ENCODE assay signal across 7 cellular contexts in the genomic region with DNA sequence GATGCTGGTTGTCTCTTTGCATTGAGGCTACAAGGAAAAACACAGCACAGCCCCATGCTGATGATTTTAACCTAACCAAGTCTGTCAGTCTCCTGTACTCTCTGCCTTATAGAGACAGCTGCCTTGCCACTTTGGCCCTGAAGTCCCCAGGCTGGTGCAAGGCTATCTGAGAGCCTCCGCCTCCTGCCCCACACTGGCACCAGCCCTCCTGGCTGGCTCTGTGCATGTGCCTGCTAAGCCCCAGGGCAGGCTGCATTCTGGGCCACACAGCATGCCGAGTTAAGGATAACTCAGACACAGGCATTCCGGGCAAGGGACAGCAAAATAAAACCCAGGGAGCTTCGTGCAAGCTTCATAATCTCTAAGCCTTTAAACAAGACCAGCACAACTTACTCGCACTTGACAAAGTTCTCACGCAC. TPM values are rescaled to one million over a fixed set of nuclear protein-coding genes. Genes with fewer than 3 reads are reported as not detected.
DNase-seq lines count a peak whose midpoint lies in the region; ATAC-seq and TF ChIP-seq lines count a peak whose summit lies in the region.

No MANE protein-coding gene starts in this region.

- H3K9ac ChIP-seq in PC-3 (ENCODE audit: low read length), result peak overlapping the region; percentile 75

- no TSS peak for BruUV-seq in PC-3 (replicated peaks; lab: Mats Ljungman, UMichigan)

- TF ChIP-seq CTCF in GM23338 (conservative IDR thresholded peaks at IDR 0.05; ENCODE audit: low read depth in 2 of 2) (no peak), PC-3 (conservative IDR thresholded peaks at IDR 0.05; ENCODE audit: low read depth, low read length) (no peak), choroid plexus epithelial cell (conservative IDR thresholded peaks at IDR 0.05; ENCODE audit: low read depth, low read length) (no peak)

- H4K20me1 ChIP-seq in GM23338 (replicated peaks; ENCODE audit: insufficient read depth) (no peaks in the 10 kb centered on the region), PC-3 (ENCODE audit: low read length) (no peaks in the 10 kb centered on the region)

- H3K4me3 ChIP-seq in GM23338, result no peak overlapping the region
- peak overlapping the region; percentile 75 for H3K4me3 ChIP-seq in PC-3 (ENCODE audit: low read length)
- H3K4me3 ChIP-seq in choroid plexus epithelial cell (ENCODE audit: low read depth, low read length), result peak overlapping the region; percentile 63

- no peaks in the 10 kb centered on the region for H3K9me3 ChIP-seq in PC-3 (ENCODE audit: low read length)

- no peak for DNase-seq in GM23338 (ENCODE audit: low spot score)
- DNase-seq in PC-3, result peak; percentile 46
- DNase-seq in choroid plexus epithelial cell (ENCODE audit: low read depth), result no peak
- DNase-seq in retina, result peak; percentile 43
- DNase-seq in activated gamma-delta T cell treated with Interleukin-2 at 50 U/mL for 16 hours, result no peak
- no peak for DNase-seq in NCI-H345 (lab: John Stamatoyannopoulos, UW)

- H3K9me3 Mint-ChIP-seq in GM23338, result peaks cover 3% of the 10 kb centered on the region; the same call in 1 of the 3 replicates

- no peaks in the 10 kb centered on the region; the same call in 1 of the 2 replicates for H3K9me2 ChIP-seq in GM23338 (ENCODE audit: insufficient read depth)
- no peaks in the 10 kb centered on the region for H3K9me2 ChIP-seq in PC-3 (replicated peaks; ENCODE audit: low read length)

- H3K36me3 Mint-ChIP-seq in GM23338 (ENCODE audit: low read depth), result no peaks in the 10 kb centered on the region

- CTCF ChIA-PET in PC-3 (lab: Charles Lee), result interaction anchor here (0.6 to 2.1 kb wide), 7 partner anchors 65 to 697 kb away, joined by 3 to 18 read pairs (median 3); no protein-coding TSS in a partner anchor

- H3K4me2 ChIP-seq in GM23338, result no peak overlapping the region
- peak overlapping the region; percentile 90 for H3K4me2 ChIP-seq in PC-3 (ENCODE audit: low read length)

- peaks cover 1% of the 10 kb centered on the region for H3K27me3 Mint-ChIP-seq in GM23338 (ENCODE audit: insufficient read depth, low read depth, poor library complexity)

- peaks cover 31% of the 10 kb centered on the region for H3K4me1 Mint-ChIP-seq in GM23338

- H3K79me2 ChIP-seq in GM23338 (replicated peaks; ENCODE audit: insufficient read depth) (no peaks in the 10 kb centered on the region), PC-3 (ENCODE audit: low read length) (peaks cover 59% of the 10 kb centered on the region)

- intact Hi-C loops in PC-3 (cut with micrococcal nuclease), result loop anchor here (5.0 kb wide), 2 partner anchors 251 to 464 kb away; no protein-coding TSS in a partner anchor

- H3K4me1 ChIP-seq in GM23338 (ENCODE audit: insufficient read depth), result peaks cover 3% of the 10 kb centered on the region; the same call in 1 of the 2 replicates
- H3K4me1 ChIP-seq in PC-3 (ENCODE audit: insufficient read depth, low read length), result peaks cover 53% of the 10 kb centered on the region

- no peaks in the 10 kb centered on the region for H3K27me3 ChIP-seq in GM23338 (ENCODE audit: insufficient read depth)
- H3K27me3 ChIP-seq in PC-3 (ENCODE audit: low read length), result no peaks in the 10 kb centered on the region

- H3F3A ChIP-seq in GM23338 (replicated peaks; ENCODE audit: low read depth) (no peaks in the 10 kb centered on the region), PC-3 (ENCODE audit: low read length, unreplicated experiment) (peaks cover 12% of the 10 kb centered on the region)

- POLR2A ChIA-PET in PC-3 (lab: Charles Lee; ENCODE audit: unreplicated experiment), result interaction anchor here (0.6 to 2.2 kb wide), 10 partner anchors 37 to 698 kb away, joined by 3 to 30 read pairs (median 4); no protein-coding TSS in a partner anchor

- H3K27ac ChIP-seq in GM23338 (ENCODE audit: low read depth), result no peak overlapping the region
- H3K27ac ChIP-seq in PC-3 (ENCODE audit: low read length), result peak overlapping the region; percentile 91

- H3K27ac Mint-ChIP-seq in GM23338, result no peak overlapping the region

- H2AFZ ChIP-seq in GM23338 (peak overlapping the region; percentile 86; the same call in 1 of the 2 replicates), PC-3 (ENCODE audit: low read length) (peak overlapping the region; percentile 35)

- ATAC-seq in GM23338, result no peak; the same call in 2 of the 3 replicates
- peak; percentile 19 for ATAC-seq in PC-3
- ATAC-seq in GM21529 (IDR thresholded peaks at IDR 0.05; ENCODE audit: unreplicated experiment), result no peak

- H3K4me3 Mint-ChIP-seq in GM23338, result no peak overlapping the region

- H3K36me3 ChIP-seq in GM23338 (ENCODE audit: insufficient read depth) (no peaks in the 10 kb centered on the region), PC-3 (ENCODE audit: low read depth, low read length) (peaks cover 28% of the 10 kb centered on the region)

TF ChIP-seq in GM23338, 12 proteins besides CTCF, POLR2A, EP300 and RAD21 (continues in another document):
- no peak for TF ChIP-seq ZNF331 (CRISPR knock-in tag; IDR thresholded peaks at IDR 0.05; ENCODE audit: low read depth)
- no peak for TF ChIP-seq ZNF114 (CRISPR knock-in tag; IDR thresholded peaks at IDR 0.05)
- TF ChIP-seq CREB1 (CRISPR knock-in tag; IDR thresholded peaks at IDR 0.05; ENCODE audit: low read depth), result no peak
- no peak for TF ChIP-seq JUNB (IDR thresholded peaks at IDR 0.05; ENCODE audit: unreplicated experiment)
- TF ChIP-seq EZH2 (IDR thresholded peaks at IDR 0.05; ENCODE audit: low read depth, unreplicated experiment), result no peak
- TF ChIP-seq ETS1 (IDR thresholded peaks at IDR 0.05), result no peak
- TF ChIP-seq, protein P1, sequence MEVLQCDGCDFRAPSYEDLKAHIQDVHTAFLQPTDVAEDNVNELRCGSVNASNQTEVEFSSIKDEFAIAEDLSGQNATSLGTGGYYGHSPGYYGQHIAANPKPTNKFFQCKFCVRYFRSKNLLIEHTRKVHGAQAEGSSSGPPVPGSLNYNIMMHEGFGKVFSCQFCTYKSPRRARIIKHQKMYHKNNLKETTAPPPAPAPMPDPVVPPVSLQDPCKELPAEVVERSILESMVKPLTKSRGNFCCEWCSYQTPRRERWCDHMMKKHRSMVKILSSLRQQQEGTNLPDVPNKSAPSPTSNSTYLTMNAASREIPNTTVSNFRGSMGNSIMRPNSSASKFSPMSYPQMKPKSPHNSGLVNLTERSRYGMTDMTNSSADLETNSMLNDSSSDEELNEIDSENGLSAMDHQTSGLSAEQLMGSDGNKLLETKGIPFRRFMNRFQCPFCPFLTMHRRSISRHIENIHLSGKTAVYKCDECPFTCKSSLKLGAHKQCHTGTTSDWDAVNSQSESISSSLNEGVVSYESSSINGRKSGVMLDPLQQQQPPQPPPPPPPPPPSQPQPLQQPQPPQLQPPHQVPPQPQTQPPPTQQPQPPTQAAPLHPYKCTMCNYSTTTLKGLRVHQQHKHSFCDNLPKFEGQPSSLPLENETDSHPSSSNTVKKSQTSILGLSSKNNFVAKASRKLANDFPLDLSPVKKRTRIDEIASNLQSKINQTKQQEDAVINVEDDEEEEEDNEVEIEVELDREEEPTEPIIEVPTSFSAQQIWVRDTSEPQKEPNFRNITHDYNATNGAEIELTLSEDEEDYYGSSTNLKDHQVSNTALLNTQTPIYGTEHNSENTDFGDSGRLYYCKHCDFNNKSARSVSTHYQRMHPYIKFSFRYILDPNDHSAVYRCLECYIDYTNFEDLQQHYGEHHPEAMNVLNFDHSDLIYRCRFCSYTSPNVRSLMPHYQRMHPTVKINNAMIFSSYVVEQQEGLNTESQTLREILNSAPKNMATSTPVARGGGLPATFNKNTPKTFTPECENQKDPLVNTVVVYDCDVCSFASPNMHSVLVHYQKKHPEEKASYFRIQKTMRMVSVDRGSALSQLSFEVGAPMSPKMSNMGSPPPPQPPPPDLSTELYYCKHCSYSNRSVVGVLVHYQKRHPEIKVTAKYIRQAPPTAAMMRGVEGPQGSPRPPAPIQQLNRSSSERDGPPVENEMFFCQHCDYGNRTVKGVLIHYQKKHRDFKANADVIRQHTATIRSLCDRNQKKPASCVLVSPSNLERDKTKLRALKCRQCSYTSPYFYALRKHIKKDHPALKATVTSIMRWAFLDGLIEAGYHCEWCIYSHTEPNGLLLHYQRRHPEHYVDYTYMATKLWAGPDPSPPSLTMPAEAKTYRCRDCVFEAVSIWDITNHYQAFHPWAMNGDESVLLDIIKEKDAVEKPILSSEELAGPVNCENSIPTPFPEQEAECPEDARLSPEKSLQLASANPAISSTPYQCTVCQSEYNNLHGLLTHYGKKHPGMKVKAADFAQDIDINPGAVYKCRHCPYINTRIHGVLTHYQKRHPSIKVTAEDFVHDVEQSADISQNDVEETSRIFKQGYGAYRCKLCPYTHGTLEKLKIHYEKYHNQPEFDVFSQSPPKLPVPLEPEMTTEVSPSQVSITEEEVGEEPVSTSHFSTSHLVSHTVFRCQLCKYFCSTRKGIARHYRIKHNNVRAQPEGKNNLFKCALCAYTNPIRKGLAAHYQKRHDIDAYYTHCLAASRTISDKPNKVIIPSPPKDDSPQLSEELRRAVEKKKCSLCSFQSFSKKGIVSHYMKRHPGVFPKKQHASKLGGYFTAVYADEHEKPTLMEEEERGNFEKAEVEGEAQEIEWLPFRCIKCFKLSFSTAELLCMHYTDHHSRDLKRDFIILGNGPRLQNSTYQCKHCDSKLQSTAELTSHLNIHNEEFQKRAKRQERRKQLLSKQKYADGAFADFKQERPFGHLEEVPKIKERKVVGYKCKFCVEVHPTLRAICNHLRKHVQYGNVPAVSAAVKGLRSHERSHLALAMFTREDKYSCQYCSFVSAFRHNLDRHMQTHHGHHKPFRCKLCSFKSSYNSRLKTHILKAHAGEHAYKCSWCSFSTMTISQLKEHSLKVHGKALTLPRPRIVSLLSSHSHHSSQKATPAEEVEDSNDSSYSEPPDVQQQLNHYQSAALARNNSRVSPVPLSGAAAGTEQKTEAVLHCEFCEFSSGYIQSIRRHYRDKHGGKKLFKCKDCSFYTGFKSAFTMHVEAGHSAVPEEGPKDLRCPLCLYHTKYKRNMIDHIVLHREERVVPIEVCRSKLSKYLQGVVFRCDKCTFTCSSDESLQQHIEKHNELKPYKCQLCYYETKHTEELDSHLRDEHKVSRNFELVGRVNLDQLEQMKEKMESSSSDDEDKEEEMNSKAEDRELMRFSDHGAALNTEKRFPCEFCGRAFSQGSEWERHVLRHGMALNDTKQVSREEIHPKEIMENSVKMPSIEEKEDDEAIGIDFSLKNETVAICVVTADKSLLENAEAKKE (CRISPR knock-in tag; IDR thresholded peaks at IDR 0.05), result no peak
- TF ChIP-seq POLR2AphosphoS5 (IDR thresholded peaks at IDR 0.05; ENCODE audit: low read depth), result no peak

RNA-seq across cellular contexts. Expression of gene RUNX1, which starts 0.9 kb away (rescaled TPM):
- 0.23 and 1.1 TPM in 2 replicates for total RNA-seq in GM23338 (2014; rRNA removed; shearing (Covaris generic))
- 0.29 and 0.31 TPM in 2 replicates for polyA plus RNA-seq in GM23338 (2016; fragmentation: Nextera tagmentation; extraction: Ambion mirVana)
- 55.2 and 77.8 TPM in 2 replicates for total RNA-seq in PC-3 (2014; rRNA removed)

Comparison
In these comparisons a context has a peak if more than half of its experiments do, and no peak if none do; other contexts are left out.
1. DNase-seq: peak in PC-3 (single experiment) and retina (single experiment); none in GM23338 (single experiment), choroid plexus epithelial cell (single experiment), activated gamma-delta T cell treated with Interleukin-2 at 50 U/mL for 16 hours (single experiment) and NCI-H345 (single experiment).
2. RNA of gene RUNX1, which starts 0.9 kb away (total RNA-seq): 55.2 to 77.8 TPM in PC-3; 0.23 to 1.1 TPM in GM23338; every median in the first group is over 10 times any median in the second.